8 cellular contexts compared by ENCODE assay signal in genomic region chr1:243596441-243597183, GRCh38.
DNase-seq lines count a peak whose midpoint lies in the region; ATAC-seq and TF ChIP-seq lines count a peak whose summit lies in the region.

No MANE protein-coding gene starts in this region.

- intact Hi-C loops in sciatic nerve (cut with DNase I): no loop called here

- H3K36me3 Mint-ChIP-seq in mesothelial cell of epicardium: peaks cover 7% of the 10 kb centered on the region

- DNase-seq in A172 (ENCODE audit: low spot score) (peak; percentile 82), RKO (ENCODE audit: low spot score) (peak; percentile 70), epithelial cell of proximal tubule (ENCODE audit: low read depth) (peak; percentile 47), sciatic nerve (ENCODE audit: low spot score) (no peak), substantia nigra (lab: John Stamatoyannopoulos, UW) (no peak), mesothelial cell of epicardium (ENCODE audit: low spot score in 2 of 2, unreplicated experiment in 2 of 2) (no peak)

- TF ChIP-seq CTCF in epithelial cell of proximal tubule (conservative IDR thresholded peaks at IDR 0.05; ENCODE audit: low read depth, low read length) (no peak), mesothelial cell of epicardium (IDR thresholded peaks at IDR 0.05; ENCODE audit: unreplicated experiment) (no peak)

- ATAC-seq in GM18520 (IDR thresholded peaks at IDR 0.05; ENCODE audit: unreplicated experiment): peak; percentile 99
- peak; percentile 97 for ATAC-seq in HG02970 (IDR thresholded peaks at IDR 0.05; ENCODE audit: low FRiP score, unreplicated experiment)
- ATAC-seq in sciatic nerve: no peak

- H3K27ac ChIP-seq in substantia nigra (ENCODE audit: low read depth, low read length, poor library complexity, severe bottlenecking): no peak overlapping the region

- no peak overlapping the region for H3K4me3 ChIP-seq in epithelial cell of proximal tubule (ENCODE audit: low read depth, low read length)

- peaks cover 7% of the 10 kb centered on the region for H3K4me1 Mint-ChIP-seq in mesothelial cell of epicardium

- peaks cover 6% of the 10 kb centered on the region for H3K9me3 Mint-ChIP-seq in mesothelial cell of epicardium

- H3K27ac Mint-ChIP-seq in mesothelial cell of epicardium: no peak overlapping the region

- no peak overlapping the region for H3K4me3 Mint-ChIP-seq in mesothelial cell of epicardium

- no peaks in the 10 kb centered on the region for H3K27me3 Mint-ChIP-seq in mesothelial cell of epicardium (ENCODE audit: low read depth)

Comparison
In these comparisons a context has a peak if more than half of its experiments do, and no peak if none do; other contexts are left out.
1. DNase-seq: peak in A172 (single experiment), RKO (single experiment) and epithelial cell of proximal tubule (single experiment); none in sciatic nerve (single experiment), substantia nigra (0 of 49) and mesothelial cell of epicardium (0 of 2).